ENCODE assay signal across 1 cellular context in the genomic region with DNA sequence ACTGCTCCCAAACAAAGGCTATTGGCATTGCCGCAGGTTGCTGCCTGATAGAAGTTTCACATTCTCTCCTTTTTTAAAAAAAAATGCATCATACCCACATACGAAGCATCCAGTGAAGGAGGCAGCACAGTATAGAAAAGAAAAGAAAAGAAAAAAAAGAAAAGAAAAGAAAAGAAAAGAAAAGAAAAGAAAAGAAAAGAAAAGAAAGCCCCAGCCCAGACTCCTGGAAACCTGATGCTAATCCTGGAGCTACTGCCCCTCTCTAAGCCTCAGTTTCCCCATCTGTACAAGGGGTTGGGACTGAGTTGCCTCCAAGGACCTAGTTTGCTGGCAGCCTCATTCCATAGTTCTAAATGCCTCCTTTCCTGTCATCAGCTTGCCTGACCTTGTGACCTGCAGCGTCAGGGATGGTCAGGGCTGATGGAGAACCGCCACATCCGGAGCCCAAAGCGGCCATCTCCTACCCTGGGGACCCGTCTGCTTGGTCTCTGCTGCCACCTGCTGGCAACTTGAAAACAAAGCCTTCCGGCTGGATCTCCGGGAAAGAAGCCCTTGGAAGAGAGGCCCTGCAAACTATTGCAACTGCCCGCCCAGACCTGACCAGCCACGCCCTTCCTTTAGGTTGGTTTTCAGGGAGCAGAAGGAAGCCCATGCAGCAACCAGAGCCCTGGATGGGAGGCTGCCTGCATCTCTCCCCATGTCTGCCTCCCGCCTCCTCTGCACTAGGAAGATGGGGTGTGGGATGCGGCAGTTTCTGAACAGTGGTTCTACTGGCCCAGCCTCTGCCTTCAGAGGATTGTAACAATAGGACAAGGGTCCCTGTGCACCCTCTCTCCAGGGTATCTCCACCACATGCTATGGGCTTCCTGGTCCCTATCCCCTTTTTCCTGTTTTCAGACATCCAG.
TF ChIP-seq lines count a peak whose summit lies in the region.

No MANE protein-coding gene starts in this region.

TF ChIP-seq in GM23338, 12 proteins besides CTCF, POLR2A, EP300 and RAD21 (continued from another document):
- TF ChIP-seq CREB1 (CRISPR knock-in tag; IDR thresholded peaks at IDR 0.05; ENCODE audit: low read depth) (no peak), EZH2 (IDR thresholded peaks at IDR 0.05; ENCODE audit: low read depth, unreplicated experiment) (no peak), NANOG (IDR thresholded peaks at IDR 0.05; ENCODE audit: borderline replicate concordance) (no peak)
- TF ChIP-seq, protein P1, sequence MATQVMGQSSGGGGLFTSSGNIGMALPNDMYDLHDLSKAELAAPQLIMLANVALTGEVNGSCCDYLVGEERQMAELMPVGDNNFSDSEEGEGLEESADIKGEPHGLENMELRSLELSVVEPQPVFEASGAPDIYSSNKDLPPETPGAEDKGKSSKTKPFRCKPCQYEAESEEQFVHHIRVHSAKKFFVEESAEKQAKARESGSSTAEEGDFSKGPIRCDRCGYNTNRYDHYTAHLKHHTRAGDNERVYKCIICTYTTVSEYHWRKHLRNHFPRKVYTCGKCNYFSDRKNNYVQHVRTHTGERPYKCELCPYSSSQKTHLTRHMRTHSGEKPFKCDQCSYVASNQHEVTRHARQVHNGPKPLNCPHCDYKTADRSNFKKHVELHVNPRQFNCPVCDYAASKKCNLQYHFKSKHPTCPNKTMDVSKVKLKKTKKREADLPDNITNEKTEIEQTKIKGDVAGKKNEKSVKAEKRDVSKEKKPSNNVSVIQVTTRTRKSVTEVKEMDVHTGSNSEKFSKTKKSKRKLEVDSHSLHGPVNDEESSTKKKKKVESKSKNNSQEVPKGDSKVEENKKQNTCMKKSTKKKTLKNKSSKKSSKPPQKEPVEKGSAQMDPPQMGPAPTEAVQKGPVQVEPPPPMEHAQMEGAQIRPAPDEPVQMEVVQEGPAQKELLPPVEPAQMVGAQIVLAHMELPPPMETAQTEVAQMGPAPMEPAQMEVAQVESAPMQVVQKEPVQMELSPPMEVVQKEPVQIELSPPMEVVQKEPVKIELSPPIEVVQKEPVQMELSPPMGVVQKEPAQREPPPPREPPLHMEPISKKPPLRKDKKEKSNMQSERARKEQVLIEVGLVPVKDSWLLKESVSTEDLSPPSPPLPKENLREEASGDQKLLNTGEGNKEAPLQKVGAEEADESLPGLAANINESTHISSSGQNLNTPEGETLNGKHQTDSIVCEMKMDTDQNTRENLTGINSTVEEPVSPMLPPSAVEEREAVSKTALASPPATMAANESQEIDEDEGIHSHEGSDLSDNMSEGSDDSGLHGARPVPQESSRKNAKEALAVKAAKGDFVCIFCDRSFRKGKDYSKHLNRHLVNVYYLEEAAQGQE (IDR thresholded peaks at IDR 0.05; ENCODE audit: unreplicated experiment), result no peak
